Comparison of ENCODE assay signal across 18 cellular contexts in the genomic region with DNA sequence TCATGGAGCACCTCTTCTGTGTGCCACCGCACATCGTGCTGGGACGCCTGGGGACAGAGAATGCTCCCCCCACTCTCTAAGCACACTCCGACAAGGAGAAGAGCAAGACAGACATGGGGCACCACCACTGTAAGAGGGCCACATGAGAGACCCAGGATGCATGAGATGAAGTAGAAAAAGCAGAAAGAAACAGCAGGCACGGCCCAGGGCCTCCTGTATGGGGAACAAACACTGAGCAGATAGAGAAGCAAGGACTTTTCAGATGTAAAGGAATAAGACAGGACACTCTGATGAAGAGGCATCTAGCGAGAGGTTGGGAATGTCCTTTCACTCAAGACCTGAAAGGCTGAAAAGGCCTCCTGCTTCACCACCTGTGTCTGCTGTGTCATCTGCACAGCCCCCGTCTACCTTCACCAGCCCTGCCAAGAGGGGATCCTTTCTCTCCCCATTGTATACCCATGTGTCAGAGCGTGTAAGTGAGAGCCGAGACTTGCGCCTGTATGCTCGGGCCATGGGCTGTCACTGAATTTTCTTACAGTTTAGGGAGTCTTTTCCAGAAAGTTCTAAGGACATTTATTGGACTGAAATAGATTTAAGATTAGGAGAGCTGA.
DNase-seq lines count a peak whose midpoint lies in the region; ATAC-seq and TF ChIP-seq lines count a peak whose summit lies in the region.
"Had no signal": no experiment of that assay in that cellular context is flagged by ENCODE, and none has a peak within 500 bp of the region (broad histone marks: within the 10 kb centered on the region; RNA-seq: fewer than 3 reads in every experiment).

No MANE protein-coding gene starts in this region.

- DNase-seq in D341Med (ENCODE audit: low spot score), result peak; percentile 9
- peak; percentile 29 for DNase-seq in activated CD8-positive, alpha-beta memory T cell treated with anti-CD3 and anti-CD28 coated beads, Interleukin-2, amount 50 U/mL, for 48 hours
- DNase-seq in hepatocyte (ENCODE audit: low spot score), result no peak
- no peak for DNase-seq in sciatic nerve (ENCODE audit: low spot score)
- DNase-seq in NCI-H1092 treated with DMSO at 0.1 percent for 48 hours (lab: John Stamatoyannopoulos, UW), result no peak
- no peak for DNase-seq in SIG-M5 (lab: John Stamatoyannopoulos, UW)
- DNase-seq: esophagus squamous epithelium; Kasumi-1; NCI-H1417; NCI-H2171; OCI-M1; stimulated activated naive CD4-positive, alpha-beta T cell treated with Interleukin-2 at 50 U/mL for 16 hours; T-helper 17 cell had no signal

- H3K4me3 ChIP-seq in hepatocyte, result no peak overlapping the region
- H3K4me3 ChIP-seq in gastroesophageal sphincter, result no peak overlapping the region
- H3K4me3 ChIP-seq: breast epithelium, dorsolateral prefrontal cortex, esophagus squamous epithelium, SJCRH30 had no signal

- H3K36me3 ChIP-seq in hepatocyte (replicated peaks; ENCODE audit: insufficient read depth, low read depth) (no peaks in the 10 kb centered on the region), gastroesophageal sphincter (peaks cover 0 to 38% of the 10 kb centered on the region in 2 donors)
- H3K36me3 ChIP-seq: breast epithelium, SJCRH30 had no signal

- H3K27ac ChIP-seq in hepatocyte (peak overlapping the region; percentile 71), gastroesophageal sphincter (peak overlapping the region in 2 of 4 donors; percentile 3 to 36)
- H3K27ac ChIP-seq: breast epithelium, SJCRH30 had no signal

- TF ChIP-seq EP300 in gastroesophageal sphincter (IDR thresholded peaks at IDR 0.05), result no peak

- ATAC-seq in sciatic nerve (peak; percentile 4), gastroesophageal sphincter (no peak), GM21737 (IDR thresholded peaks at IDR 0.05; ENCODE audit: unreplicated experiment) (no peak)
- ATAC-seq: T-helper 17 cell had no signal

- peaks cover 4% of the 10 kb centered on the region for H3K4me1 ChIP-seq in hepatocyte (ENCODE audit: insufficient read depth)
- no peaks in the 10 kb centered on the region for H3K4me1 ChIP-seq in gastroesophageal sphincter
- H3K4me1 ChIP-seq: breast epithelium had no signal

- no peaks in the 10 kb centered on the region for H3K79me2 ChIP-seq in hepatocyte

- H3K27me3 ChIP-seq in hepatocyte (no peaks in the 10 kb centered on the region), gastroesophageal sphincter (no peaks in the 10 kb centered on the region)
- H3K27me3 ChIP-seq: breast epithelium, dorsolateral prefrontal cortex, esophagus squamous epithelium, SJCRH30 had no signal

- intact Hi-C loops in sciatic nerve (cut with DNase I), result no loop called here

- no peaks in the 10 kb centered on the region for H3K9me2 ChIP-seq in hepatocyte (replicated peaks; ENCODE audit: insufficient read depth)

- no peaks in the 10 kb centered on the region for H4K20me1 ChIP-seq in hepatocyte (ENCODE audit: insufficient read depth, poor library complexity, severe bottlenecking)

- 92% methylated on average over 11 of the region's 11 CpGs for WGBS in hepatocyte (ENCODE audit: low lambda C conversion rate, missing lambda C conversion rate)
- 93 to 98% methylated on average over 6 to 8 of the region's 11 CpGs for WGBS in gastroesophageal sphincter (ENCODE audit: low coverage in 1 of 2), 2 donors

- H3K9me3 ChIP-seq in hepatocyte (ENCODE audit: low read depth) (no peaks in the 10 kb centered on the region), gastroesophageal sphincter (peaks cover 0 to 11% (median 0%) of the 10 kb centered on the region in 3 donors)
- H3K9me3 ChIP-seq: breast epithelium, esophagus squamous epithelium had no signal

- H2AFZ ChIP-seq in hepatocyte, result no peak overlapping the region

- TF ChIP-seq CTCF in hepatocyte (IDR thresholded peaks at IDR 0.05; ENCODE audit: poor library complexity) (no peak), gastroesophageal sphincter (IDR thresholded peaks at IDR 0.05) (no peak)

- TF ChIP-seq POLR2A in gastroesophageal sphincter (IDR thresholded peaks at IDR 0.05), result no peak

- no peak overlapping the region for H3K4me2 ChIP-seq in hepatocyte

Comparison
In these comparisons a context has a peak if more than half of its experiments do, and no peak if none do; other contexts are left out.
1. DNase-seq: peak in D341Med (single experiment) and activated CD8-positive, alpha-beta memory T cell treated with anti-CD3 and anti-CD28 coated beads, Interleukin-2, amount 50 U/mL, for 48 hours (single experiment); none in hepatocyte (single experiment), sciatic nerve (single experiment), NCI-H1092 treated with DMSO at 0.1 percent for 48 hours (single experiment) and SIG-M5 (single experiment).